Comparison of ENCODE assay signal across 8 cellular contexts in the genomic region with DNA sequence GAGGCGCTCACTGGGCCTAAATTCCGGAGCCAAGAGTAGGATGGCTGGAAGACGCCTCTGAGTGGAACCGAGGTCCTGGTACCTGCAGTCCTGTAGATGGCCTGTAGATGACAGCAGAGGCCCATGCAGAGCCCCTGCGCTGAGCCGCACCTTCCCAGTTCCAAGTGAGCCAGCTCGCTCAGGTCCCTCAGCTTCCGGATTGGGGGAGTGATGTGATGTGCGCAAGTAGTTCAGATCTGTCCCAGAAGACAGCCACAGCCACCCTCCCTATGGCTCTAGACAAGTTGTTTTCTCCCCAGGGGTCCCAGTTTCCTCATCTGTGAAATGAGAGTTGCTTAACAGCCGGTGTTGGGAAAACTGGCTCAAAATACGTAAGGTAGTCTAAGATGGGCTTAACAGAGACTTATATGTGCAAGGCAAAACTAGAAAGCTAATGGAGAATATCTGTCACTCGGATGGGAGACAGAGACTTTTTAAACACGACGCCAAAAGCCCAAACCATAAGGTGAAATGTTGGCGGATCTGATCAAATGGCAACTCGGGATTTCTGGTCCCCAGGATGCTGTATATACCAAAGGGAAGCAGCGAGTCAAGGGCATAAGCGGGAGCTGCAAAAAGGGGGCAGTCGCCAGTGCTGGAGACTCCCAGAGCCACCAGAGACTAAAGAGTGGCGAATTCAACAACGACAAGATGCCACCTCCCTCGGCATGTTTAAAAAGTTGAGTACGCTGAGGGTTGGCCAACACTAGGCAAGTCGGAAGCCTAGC. TPM values are rescaled to one million over a fixed set of nuclear protein-coding genes. Genes with fewer than 3 reads are reported as not detected.
A peak's percentile ranks its signal among the peaks of the same experiment; 100 is the strongest.
DNase-seq lines count a peak whose midpoint lies in the region; ATAC-seq and TF ChIP-seq lines count a peak whose summit lies in the region.

No MANE protein-coding gene starts in this region.

- H3K4me3 Mint-ChIP-seq in progenitor cell of endocrine pancreas (ENCODE audit: low read depth), result peak overlapping the region; percentile 84

- peak; percentile 89 for DNase-seq in G401 (ENCODE audit: low spot score)
- peak; percentile 31 to 51 for DNase-seq in NCI-H187 (lab: John Stamatoyannopoulos, UW)
- DNase-seq in T-helper 2 cell, result peak; percentile 55 to 85 (median 78)
- peak in 56 of 58 donors; percentile 12 to 87 (median 70) for DNase-seq in anterior cingulate cortex (lab: John Stamatoyannopoulos, UW)
- DNase-seq in right atrium auricular region (ENCODE audit: low spot score), result peak; percentile 86
- peak; percentile 76 for DNase-seq in progenitor cell of endocrine pancreas (ENCODE audit: low spot score, unreplicated experiment)
- DNase-seq in vagina (ENCODE audit: extremely low spot score in 2 of 2), result no peak

- peak; percentile 99 to 100 for TF ChIP-seq CTCF in right atrium auricular region (IDR thresholded peaks at IDR 0.05)
- TF ChIP-seq CTCF in progenitor cell of endocrine pancreas (IDR thresholded peaks at IDR 0.05; ENCODE audit: unreplicated experiment), result peak; percentile 97
- TF ChIP-seq CTCF in vagina (IDR thresholded peaks at IDR 0.05), result peak; percentile 98

- H3K4me1 ChIP-seq in right atrium auricular region (peaks cover 0 to 63% of the 10 kb centered on the region in 2 donors), vagina (peaks cover 57% of the 10 kb centered on the region)

- H3K9me3 ChIP-seq in right atrium auricular region (no peaks in the 10 kb centered on the region), vagina (no peaks in the 10 kb centered on the region)

- H3K9me3 Mint-ChIP-seq in progenitor cell of endocrine pancreas (ENCODE audit: low read depth), result no peaks in the 10 kb centered on the region

- no peaks in the 10 kb centered on the region for H3K27me3 ChIP-seq in right atrium auricular region
- no peaks in the 10 kb centered on the region for H3K27me3 ChIP-seq in vagina

- H3K36me3 Mint-ChIP-seq in progenitor cell of endocrine pancreas (ENCODE audit: insufficient read depth), result no peaks in the 10 kb centered on the region

- H3K27ac ChIP-seq in right atrium auricular region (peak overlapping the region; percentile 97 to 98), vagina (peak overlapping the region; percentile 94)

- in situ Hi-C loops in G401 (cut with HindIII; ENCODE audit: low sequenced_read_pairs), result loop anchor here (25.0 kb wide), 1 partner anchor 771 kb away; a partner anchor contains a TSS

- peak overlapping the region; percentile 93 for H3K27ac Mint-ChIP-seq in progenitor cell of endocrine pancreas

- intact Hi-C loops in vagina (cut with DNase I), result loop anchor here (5.0 kb wide), 2 partner anchors 771 to 816 kb away; a partner anchor contains a TSS

- peak; percentile 18 for ATAC-seq in HG02571 (IDR thresholded peaks at IDR 0.05; ENCODE audit: unreplicated experiment)

- no peaks in the 10 kb centered on the region for H3K36me3 ChIP-seq in right atrium auricular region
- H3K36me3 ChIP-seq in vagina, result no peaks in the 10 kb centered on the region

- H3K27me3 Mint-ChIP-seq in progenitor cell of endocrine pancreas, result peaks cover 18% of the 10 kb centered on the region

- TF ChIP-seq POLR2A in vagina (IDR thresholded peaks at IDR 0.05), result no peak

- peaks cover 19% of the 10 kb centered on the region for H3K4me1 Mint-ChIP-seq in progenitor cell of endocrine pancreas (ENCODE audit: low read depth)

- H3K4me3 ChIP-seq in right atrium auricular region (peak overlapping the region; percentile 90 to 92), vagina (peak overlapping the region; percentile 83 to 98)

RNA-seq across cellular contexts. Expression of a gene that starts 0.8 kb away (rescaled TPM):
- total RNA-seq in G401 (2014; rRNA removed; shearing (Covaris generic)), result 99.1 and 108 TPM in 2 replicates
- total RNA-seq in right atrium auricular region (100 to 1,000 TPM; 148 to 187 TPM), progenitor cell of endocrine pancreas (40.8 and 42.6 TPM in 2 replicates), vagina (38.1 TPM)

RNA-seq across cellular contexts. Expression of a gene that starts 4.6 kb away (rescaled TPM):
- 1.7 and 2.2 TPM in 2 replicates for total RNA-seq in G401 (2014; rRNA removed; shearing (Covaris generic))
- total RNA-seq in right atrium auricular region (1 to 10 TPM; 4.7 to 9.9 TPM), progenitor cell of endocrine pancreas (4.9 and 5.2 TPM in 2 replicates), vagina (21.9 TPM)

RNA-seq across cellular contexts. Expression of a gene that starts 46.9 kb away (rescaled TPM):
- total RNA-seq in G401 (2014; rRNA removed; shearing (Covaris generic)), result 3.4 and 9.5 TPM in 2 replicates
- total RNA-seq in right atrium auricular region (1 to 10 TPM; 7.2 to 9.6 TPM), progenitor cell of endocrine pancreas (23.0 and 23.7 TPM in 2 replicates), vagina (3.4 TPM)

RNA-seq across cellular contexts. Expression of a gene that starts 48.6 kb away (rescaled TPM):
- 10.8 and 15.4 TPM in 2 replicates for total RNA-seq in G401 (2014; rRNA removed; shearing (Covaris generic))
- total RNA-seq in right atrium auricular region (10 to 100 TPM; 25.6 to 34.8 TPM), progenitor cell of endocrine pancreas (12.0 and 12.5 TPM in 2 replicates), vagina (10.8 TPM)

RNA-seq across cellular contexts. Expression of a gene that starts 58.5 kb away (rescaled TPM):
- total RNA-seq in G401 (2014; rRNA removed; shearing (Covaris generic)), result 0.80 and 1.7 TPM in 2 replicates
- total RNA-seq in right atrium auricular region (1 to 10 TPM; 2.7 to 4.6 TPM), progenitor cell of endocrine pancreas (10.0 and 10.6 TPM in 2 replicates), vagina (0.98 TPM)

Comparison
In these comparisons a context has a peak if more than half of its experiments do, and no peak if none do; other contexts are left out.
1. DNase-seq: peak in G401 (single experiment), NCI-H187 (2 of 2), T-helper 2 cell (5 of 5), anterior cingulate cortex (56 of 58), right atrium auricular region (single experiment) and progenitor cell of endocrine pancreas (single experiment); none in vagina (0 of 2).
2. Peak in every context shown above with its lines, with median percentiles within 50 percentile points of each other: CTCF ChIP-seq.